In the genomic region with DNA sequence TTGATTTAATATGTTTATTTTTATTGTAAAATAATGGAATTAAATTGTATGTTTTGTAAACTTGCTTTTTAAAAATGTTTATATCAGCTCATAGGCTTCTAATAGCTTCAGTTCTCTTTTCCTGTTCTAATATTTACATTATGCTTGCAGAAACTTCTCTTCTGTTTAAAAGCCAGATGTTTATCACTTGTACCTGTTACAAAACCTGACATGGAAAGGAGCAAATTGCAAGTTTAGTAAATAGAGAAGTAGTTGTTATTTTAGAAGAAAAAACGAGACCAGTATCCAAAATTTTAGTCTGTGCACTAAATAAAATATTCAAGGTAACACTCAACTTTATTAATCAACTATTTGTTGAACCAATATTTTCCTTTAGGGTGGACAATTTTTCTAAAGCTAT, we compare ENCODE assay signal across 2 cellular contexts.
A peak's percentile ranks its signal among the peaks of the same experiment; 100 is the strongest.
TF ChIP-seq lines count a peak whose summit lies in the region.

No MANE protein-coding gene starts in this region.

TF ChIP-seq in liver, 16 proteins besides CTCF, POLR2A, EP300 and RAD21 (continued from another document):
- TF ChIP-seq TAF1 (conservative IDR thresholded peaks at IDR 0.05) (no peak), FOXA2 (IDR thresholded peaks at IDR 0.05) (peak; percentile 63)

TF ChIP-seq in HepG2, 621 proteins besides CTCF, POLR2A, EP300 and RAD21 (continued from another document):
- TF ChIP-seq, protein P1, sequence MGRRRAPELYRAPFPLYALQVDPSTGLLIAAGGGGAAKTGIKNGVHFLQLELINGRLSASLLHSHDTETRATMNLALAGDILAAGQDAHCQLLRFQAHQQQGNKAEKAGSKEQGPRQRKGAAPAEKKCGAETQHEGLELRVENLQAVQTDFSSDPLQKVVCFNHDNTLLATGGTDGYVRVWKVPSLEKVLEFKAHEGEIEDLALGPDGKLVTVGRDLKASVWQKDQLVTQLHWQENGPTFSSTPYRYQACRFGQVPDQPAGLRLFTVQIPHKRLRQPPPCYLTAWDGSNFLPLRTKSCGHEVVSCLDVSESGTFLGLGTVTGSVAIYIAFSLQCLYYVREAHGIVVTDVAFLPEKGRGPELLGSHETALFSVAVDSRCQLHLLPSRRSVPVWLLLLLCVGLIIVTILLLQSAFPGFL (CRISPR knock-in tag; IDR thresholded peaks at IDR 0.05), result no peak
